14 cellular contexts compared by ENCODE assay signal in the genomic region with DNA sequence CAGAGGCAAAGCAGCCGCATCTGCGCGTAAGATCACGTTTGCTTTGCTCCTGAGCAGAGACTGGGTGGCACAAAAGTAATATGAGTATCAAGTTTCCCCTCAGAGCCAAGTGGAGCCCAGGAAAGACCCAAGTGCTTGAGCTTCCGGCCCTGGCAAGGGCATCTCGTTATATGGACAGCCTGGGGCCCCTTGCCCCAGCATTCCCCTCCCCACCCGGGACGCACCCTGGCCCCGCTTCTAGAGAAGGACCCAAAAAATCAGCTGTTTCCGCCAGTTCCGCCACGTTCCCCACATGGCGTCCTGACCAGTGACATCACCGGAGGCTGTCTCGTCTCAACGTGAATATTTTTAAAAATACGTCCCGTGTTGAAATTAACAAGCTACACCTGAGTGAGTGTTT.
"Had no signal": no experiment of that assay in that cellular context is flagged by ENCODE, and none has a peak within 500 bp of the region (broad histone marks: within the 10 kb centered on the region; RNA-seq: fewer than 3 reads in every experiment).

No MANE protein-coding gene starts in this region.

- H3K9me3 Mint-ChIP-seq: activated naive CD4-positive, alpha-beta T cell treated with anti-CD3 and anti-CD28 coated beads, Interleukin-2, amount 50 U/mL, for 24 hours; activated T-helper 2 cell treated with anti-CD3 and anti-CD28 coated beads, Interferon-gamma antibody, Interleukin-2, Interleukin-4, amounts not matched to agents 10 μg/mL and 5 μg/mL and 100 μg/mL, durations not matched to agents 14 hours and 24 hours and 36 hours; natural killer cell; stimulated activated naive CD8-positive, alpha-beta T cell treated with anti-CD3 and anti-CD28 coated beads, Interleukin-15, amount 100 ng/mL, for 72 hours had no signal

- H3K27ac ChIP-seq: thoracic aorta, vagina had no signal

- H3K36me3 Mint-ChIP-seq: natural killer cell had no signal

- H3K36me3 ChIP-seq: vagina had no signal

- H3K9me3 ChIP-seq: thoracic aorta, vagina had no signal

- FAIRE-seq: endometrium had no signal

- ATAC-seq: activated CD4-positive, CD25-positive, alpha-beta regulatory T cell treated with anti-CD3 and anti-CD28 coated beads, Interleukin-2, amount 50 U/mL, for 24 hours; esophagus mucosa; natural killer cell; stimulated activated naive CD8-positive, alpha-beta T cell treated with anti-CD3 and anti-CD28 coated beads, Interleukin-15, amount 100 ng/mL, for 72 hours had no signal

- H3K4me1 Mint-ChIP-seq: natural killer cell had no signal

- H3K4me3 ChIP-seq: thoracic aorta, vagina had no signal

- H3K27me3 Mint-ChIP-seq: activated naive CD4-positive, alpha-beta T cell treated with anti-CD3 and anti-CD28 coated beads, Interleukin-2, amount 50 U/mL, for 24 hours had no signal

- DNase-seq: activated CD4-positive, alpha-beta T cell treated with anti-CD3 and anti-CD28 coated beads, Interleukin-2, amount 50 U/mL, for 48 hours; cerebellar nuclear complex; hypothalamus; natural killer cell; stimulated activated CD4-positive, alpha-beta T cell treated with anti-CD3 and anti-CD28 coated beads, Interleukin-4, amount 100 ng/mL, for 4 hours; stimulated activated naive CD8-positive, alpha-beta T cell treated with anti-CD3 and anti-CD28 coated beads, Interleukin-15, amount 100 ng/mL, for 72 hours; T-helper 2 cell had no signal

- H3K27ac Mint-ChIP-seq: activated naive CD4-positive, alpha-beta T cell treated with anti-CD3 and anti-CD28 coated beads, Interleukin-2, amount 50 U/mL, for 24 hours; activated T-helper 2 cell treated with anti-CD3 and anti-CD28 coated beads, Interferon-gamma antibody, Interleukin-2, Interleukin-4, amounts not matched to agents 10 μg/mL and 5 μg/mL and 100 μg/mL, durations not matched to agents 14 hours and 24 hours and 36 hours; natural killer cell had no signal

- H3K4me3 Mint-ChIP-seq: activated naive CD4-positive, alpha-beta T cell treated with anti-CD3 and anti-CD28 coated beads, Interleukin-2, amount 50 U/mL, for 24 hours; natural killer cell; stimulated activated naive CD8-positive, alpha-beta T cell treated with anti-CD3 and anti-CD28 coated beads, Interleukin-15, amount 100 ng/mL, for 72 hours had no signal
